14 cellular contexts compared by ENCODE assay signal in genomic region chr2:207251573-207252192, GRCh38.
DNase-seq lines count a peak whose midpoint lies in the region; ATAC-seq and TF ChIP-seq lines count a peak whose summit lies in the region.
"Had no signal": no experiment of that assay in that cellular context is flagged by ENCODE, and none has a peak within 500 bp of the region (broad histone marks: within the 10 kb centered on the region; RNA-seq: fewer than 3 reads in every experiment).

No MANE protein-coding gene starts in this region.

- POLR2A ChIA-PET in MCF 10A (lab: Yijun Ruan, JAX): interaction anchor here (1.0 to 11.5 kb wide), 6 partner anchors 13 to 272 kb away, joined by 3 to 158 read pairs (median 10); partner anchors contain the start of gene KLF7

- no peaks in the 10 kb centered on the region for H3K36me3 Mint-ChIP-seq in MCF 10A (ENCODE audit: insufficient read depth, unreplicated experiment)
- H3K36me3 Mint-ChIP-seq in T-helper 17 cell (ENCODE audit: low read depth): no peaks in the 10 kb centered on the region
- no peaks in the 10 kb centered on the region for H3K36me3 Mint-ChIP-seq in stimulated activated effector memory CD8-positive, alpha-beta T cell treated with anti-CD3 and anti-CD28 coated beads, Interleukin-12 subunit alpha, Interleukin-12 subunit beta, amount 100 ng/mL, for 72 hours
- H3K36me3 Mint-ChIP-seq in mesothelial cell of epicardium: no peaks in the 10 kb centered on the region

- TF ChIP-seq POLR2A in right lobe of liver (IDR thresholded peaks at IDR 0.05): no peak

- H3K9ac ChIP-seq in mammary epithelial cell (ENCODE audit: insufficient read depth, low read length): no peak overlapping the region
- H3K9ac ChIP-seq: parathyroid adenoma had no signal

- BruUV-seq in MCF 10A (replicated peaks; lab: Mats Ljungman, UMichigan): no TSS peak
- BruUV-seq in mammary epithelial cell (replicated peaks; lab: Mats Ljungman, UMichigan): no TSS peak

- H3K36me3 ChIP-seq in mammary epithelial cell (ENCODE audit: insufficient read depth, low read length) (peaks cover 3% of the 10 kb centered on the region), right lobe of liver (no peaks in the 10 kb centered on the region)
- H3K36me3 ChIP-seq: colonic mucosa had no signal

- no peaks in the 10 kb centered on the region for H3K79me2 ChIP-seq in mammary epithelial cell (ENCODE audit: insufficient read depth, low read length)
- H3K79me2 ChIP-seq: parathyroid adenoma had no signal

- H3K27me3 ChIP-seq in mammary epithelial cell (ENCODE audit: insufficient read depth, low read length) (no peaks in the 10 kb centered on the region), right lobe of liver (no peaks in the 10 kb centered on the region)
- H3K27me3 ChIP-seq: colonic mucosa had no signal

- H3K27me3 Mint-ChIP-seq in MCF 10A (ENCODE audit: insufficient read depth, unreplicated experiment): no peaks in the 10 kb centered on the region
- peaks cover 34% of the 10 kb centered on the region for H3K27me3 Mint-ChIP-seq in T-helper 17 cell
- H3K27me3 Mint-ChIP-seq in mesothelial cell of epicardium (ENCODE audit: low read depth): peaks cover 17% of the 10 kb centered on the region

- no peak overlapping the region for H2AFZ ChIP-seq in mammary epithelial cell (ENCODE audit: low read depth, low read length)
- H2AFZ ChIP-seq: parathyroid adenoma had no signal

- no peak for DNase-seq in MCF 10A (ENCODE audit: unreplicated experiment)
- DNase-seq in mammary epithelial cell: no peak
- no peak for DNase-seq in T-helper 17 cell
- DNase-seq in fibroblast of mammary gland (ENCODE audit: low read depth): peak; percentile 56
- no peak for DNase-seq in stimulated activated effector memory CD8-positive, alpha-beta T cell treated with anti-CD3 and anti-CD28 coated beads, Interleukin-12 subunit alpha, Interleukin-12 subunit beta, amount 100 ng/mL, for 72 hours (ENCODE audit: low spot score in 2 of 2)
- no peak for DNase-seq in mesothelial cell of epicardium (ENCODE audit: low spot score in 2 of 2, unreplicated experiment in 2 of 2)
- DNase-seq in right lobe of liver: no peak
- DNase-seq in H4 (ENCODE audit: low spot score): no peak
- DNase-seq: activated CD4-positive, alpha-beta T cell treated with anti-CD3 and anti-CD28 coated beads, Interleukin-2, amount 10 ng/mL, durations not matched to agents 24 days and 14 days; colonic mucosa; DMS79; Kasumi-1; NK-92 treated with Interleukin-12 subunit alpha and Interleukin-12 subunit beta, amount 100 ng/mL, for 24 hours had no signal

- H3K27ac ChIP-seq in mammary epithelial cell (ENCODE audit: insufficient read depth, low read depth, low read length) (no peak overlapping the region), right lobe of liver (no peak overlapping the region)
- H3K27ac ChIP-seq: colonic mucosa, parathyroid adenoma had no signal

- peaks cover 90% of the 10 kb centered on the region for H3K4me1 ChIP-seq in mammary epithelial cell (ENCODE audit: insufficient read depth, low read length)
- no peaks in the 10 kb centered on the region for H3K4me1 ChIP-seq in right lobe of liver
- H3K4me1 ChIP-seq: colonic mucosa, parathyroid adenoma had no signal

- H3K4me1 Mint-ChIP-seq in MCF 10A (ENCODE audit: insufficient read depth, unreplicated experiment) (peaks cover 79% of the 10 kb centered on the region), T-helper 17 cell (peaks cover 2% of the 10 kb centered on the region), mesothelial cell of epicardium (peaks cover 4% of the 10 kb centered on the region)
- peaks cover 10% of the 10 kb centered on the region for H3K4me1 Mint-ChIP-seq in stimulated activated effector memory CD8-positive, alpha-beta T cell treated with anti-CD3 and anti-CD28 coated beads, Interleukin-12 subunit alpha, Interleukin-12 subunit beta, amount 100 ng/mL, for 72 hours

- H4K20me1 ChIP-seq in mammary epithelial cell (ENCODE audit: insufficient read depth, low read length): no peaks in the 10 kb centered on the region

- H3K9me3 ChIP-seq in mammary epithelial cell (replicated peaks; ENCODE audit: insufficient read depth, low read length) (no peaks in the 10 kb centered on the region), T-helper 17 cell (ENCODE audit: control insufficient read depth, low read length, poor library complexity, severe bottlenecking) (no peaks in the 10 kb centered on the region), right lobe of liver (no peaks in the 10 kb centered on the region)
- H3K9me3 ChIP-seq: colonic mucosa had no signal

- TF ChIP-seq CTCF in MCF 10A (IDR thresholded peaks at IDR 0.05; ENCODE audit: unreplicated experiment) (no peak), mammary epithelial cell (conservative IDR thresholded peaks at IDR 0.05 in 1 of 2, IDR thresholded peaks at IDR 0.05 in 1 of 2; ENCODE audit: extremely low read depth in 1 of 2, insufficient read depth in 1 of 2, low read depth in 1 of 2, low read length in 2 of 2) (no peak), fibroblast of mammary gland (conservative IDR thresholded peaks at IDR 0.05; ENCODE audit: control insufficient read depth, insufficient read depth, low read depth, low read length) (no peak), mesothelial cell of epicardium (IDR thresholded peaks at IDR 0.05; ENCODE audit: unreplicated experiment) (no peak), right lobe of liver (IDR thresholded peaks at IDR 0.05) (no peak)

- in situ Hi-C loops in mammary epithelial cell (cut with MboI; ENCODE audit: low sequenced_read_pairs in 2 of 2): no loop called here

- H3K4me2 ChIP-seq in mammary epithelial cell (ENCODE audit: insufficient read depth, low read depth, low read length): no peak overlapping the region

- H3K9me3 Mint-ChIP-seq in MCF 10A (ENCODE audit: unreplicated experiment) (no peaks in the 10 kb centered on the region), mesothelial cell of epicardium (no peaks in the 10 kb centered on the region)
- no peaks in the 10 kb centered on the region for H3K9me3 Mint-ChIP-seq in stimulated activated effector memory CD8-positive, alpha-beta T cell treated with anti-CD3 and anti-CD28 coated beads, Interleukin-12 subunit alpha, Interleukin-12 subunit beta, amount 100 ng/mL, for 72 hours

- dilution Hi-C loops in mammary epithelial cell (cut with HindIII; ENCODE audit: low sequenced_read_pairs): no loop called here

- CTCF ChIA-PET in MCF 10A (lab: Yijun Ruan, JAX) (interaction anchor here (1.0 to 1.1 kb wide), 2 partner anchors 17 to 83 kb away, joined by 3 read pairs; no protein-coding TSS in a partner anchor), mammary epithelial cell (lab: Charles Lee; ENCODE audit: low non-redundant PET) (interaction anchor here (0.6 kb wide), 1 partner anchor 109 kb away, joined by 4 read pairs; no protein-coding TSS in a partner anchor)

- H3K27ac Mint-ChIP-seq in MCF 10A (ENCODE audit: low read depth, unreplicated experiment) (peak overlapping the region; percentile 57), T-helper 17 cell (no peak overlapping the region), mesothelial cell of epicardium (no peak overlapping the region)
- H3K27ac Mint-ChIP-seq in stimulated activated effector memory CD8-positive, alpha-beta T cell treated with anti-CD3 and anti-CD28 coated beads, Interleukin-12 subunit alpha, Interleukin-12 subunit beta, amount 100 ng/mL, for 72 hours: no peak overlapping the region
- H3K27ac Mint-ChIP-seq: activated CD4-positive, alpha-beta T cell treated with anti-CD3 and anti-CD28 coated beads, Interleukin-2, amount 10 ng/mL, durations not matched to agents 24 days and 14 days had no signal

- WGBS in mammary epithelial cell (ENCODE audit: low coverage, missing lambda C conversion rate): 75% methylated on average over 7 of the region's 7 CpGs
- WGBS in right lobe of liver (ENCODE audit: insufficient coverage, low coverage, low lambda C conversion rate, missing lambda C conversion rate): 79% methylated on average over 7 of the region's 7 CpGs

- intact Hi-C loops in MCF 10A (cut with micrococcal nuclease) (no loop called here), mammary epithelial cell (cut with micrococcal nuclease) (loop anchor here (5.0 kb wide), 1 partner anchor 221 kb away; no protein-coding TSS in a partner anchor), right lobe of liver (cut with DNase I) (no loop called here)

- H3K4me3 ChIP-seq in mammary epithelial cell (replicated peaks in 1 of 3; ENCODE audit: insufficient read depth in 1 of 3, low read depth in 2 of 3, low read length in 3 of 3) (no peak overlapping the region), fibroblast of mammary gland (ENCODE audit: control insufficient read depth, low read depth, low read length) (no peak overlapping the region), right lobe of liver (no peak overlapping the region)
- H3K4me3 ChIP-seq: colonic mucosa had no signal

- no peak overlapping the region for H3K4me3 Mint-ChIP-seq in MCF 10A (ENCODE audit: unreplicated experiment)
- H3K4me3 Mint-ChIP-seq in T-helper 17 cell: peak overlapping the region; percentile 16
- H3K4me3 Mint-ChIP-seq in stimulated activated effector memory CD8-positive, alpha-beta T cell treated with anti-CD3 and anti-CD28 coated beads, Interleukin-12 subunit alpha, Interleukin-12 subunit beta, amount 100 ng/mL, for 72 hours: no peak overlapping the region
- no peak overlapping the region for H3K4me3 Mint-ChIP-seq in mesothelial cell of epicardium
- H3K4me3 Mint-ChIP-seq: activated CD4-positive, alpha-beta T cell treated with anti-CD3 and anti-CD28 coated beads, Interleukin-2, amount 10 ng/mL, durations not matched to agents 24 days and 14 days had no signal

- ATAC-seq in T-helper 17 cell (no peak), right lobe of liver (no peak)
- ATAC-seq in stimulated activated effector memory CD8-positive, alpha-beta T cell treated with anti-CD3 and anti-CD28 coated beads, Interleukin-12 subunit alpha, Interleukin-12 subunit beta, amount 100 ng/mL, for 72 hours: peak; percentile 87
